ENCODE assay signal across 10 cellular contexts in genomic region chr4:669806-670559, GRCh38. TPM values are rescaled to one million over a fixed set of nuclear protein-coding genes. Genes with fewer than 3 reads are reported as not detected.
DNase-seq lines count a peak whose midpoint lies in the region; ATAC-seq, FAIRE-seq and TF ChIP-seq lines count a peak whose summit lies in the region.
"Not testable (repeated sequence)": the region's sequence is repeated elsewhere in the genome, so short reads cannot be mapped to it uniquely, and the experiment has no call there.
"Had no signal": no experiment of that assay in that cellular context is flagged by ENCODE, and none has a peak within 500 bp of the region (broad histone marks: within the 10 kb centered on the region; RNA-seq: fewer than 3 reads in every experiment).

No MANE protein-coding gene starts in this region.

- H3K36me3 ChIP-seq in WERI-Rb-1 = peaks cover 33% of the 10 kb centered on the region
- H3K36me3 ChIP-seq in K562 (ENCODE audit: control insufficient read depth, insufficient read depth, low read length) = peaks cover 32% of the 10 kb centered on the region
- H3K36me3 ChIP-seq in transverse colon = peaks cover 0 to 14% (median 6%) of the 10 kb centered on the region in 4 donors

- peaks cover 34% of the 10 kb centered on the region for H3K36me3 Mint-ChIP-seq in CD4-positive, alpha-beta T cell (ENCODE audit: low read depth)
- H3K36me3 Mint-ChIP-seq in neural crest cell (ENCODE audit: low read depth) = not testable (repeated sequence)

- not testable (repeated sequence) for ATAC-seq in CD4-positive, alpha-beta T cell (ENCODE audit: poor library complexity); K562; left ventricle myocardium superior

- not testable (repeated sequence) for FAIRE-seq in K562 (lab: Jason Lieb, UNC)

- TF ChIP-seq POLR2A in K562 (conservative IDR thresholded peaks at IDR 0.05) (peak; percentile 59; the same call in 1 of the 2 replicates), transverse colon (IDR thresholded peaks at IDR 0.05) (peak; percentile 21)

- not testable (repeated sequence) for TF ChIP-seq EP300 in K562 (IDR thresholded peaks at IDR 0.05; ENCODE audit: low read length); transverse colon (IDR thresholded peaks at IDR 0.05; ENCODE audit: low read depth)

- H3K4me1 ChIP-seq in K562 (replicated peaks in 1 of 2; ENCODE audit: control insufficient read depth in 2 of 2, insufficient read depth in 2 of 2, low read length in 2 of 2) (peaks cover 4 to 35% of the 10 kb centered on the region in 2 experiments; a peak in 4 of 5 replicates), transverse colon (peaks cover 9 to 13% (median 11%) of the 10 kb centered on the region in 4 donors)

- H3K4me1 Mint-ChIP-seq in CD4-positive, alpha-beta T cell (ENCODE audit: low read depth); neural crest cell: not testable (repeated sequence)

- not testable (repeated sequence) for BruUV-seq in K562 (replicated peaks; lab: Mats Ljungman, UMichigan)

- not testable (repeated sequence) for H2AFZ ChIP-seq in K562 (ENCODE audit: low read depth, low read length)

- not testable (repeated sequence) for H3K9ac ChIP-seq in K562 (ENCODE audit: insufficient read depth in 1 of 2, low read depth in 2 of 2, low read length in 2 of 2)

- H3K4me2 ChIP-seq in K562 (ENCODE audit: insufficient read depth, low read length) = not testable (repeated sequence)

- in situ Hi-C loops in K562 (cut with MboI); transverse colon (cut with MboI; ENCODE audit: low pct_ligation_motif_present in 1 of 4, low pct_unique_long_range_greater_than_20kb in 1 of 4, low sequenced_read_pairs in 3 of 4): not testable (repeated sequence)

- not testable (repeated sequence) for TF ChIP-seq RAD21 in K562 (CRISPR knock-in tag; conservative IDR thresholded peaks at IDR 0.05 in 1 of 2, IDR thresholded peaks at IDR 0.05 in 1 of 2)

- not testable (repeated sequence) for H3K27me3 Mint-ChIP-seq in CD4-positive, alpha-beta T cell; neural crest cell (ENCODE audit: low read depth)

- not testable (repeated sequence) for H3K9me1 ChIP-seq in K562 (ENCODE audit: control insufficient read depth, insufficient read depth, low read length)

- H3K79me2 ChIP-seq in K562 (ENCODE audit: control insufficient read depth, insufficient read depth, low read length) = peaks cover 18% of the 10 kb centered on the region

- H3K4me3 ChIP-seq in WERI-Rb-1 (ENCODE audit: low read depth, low read length); K562; transverse colon: not testable (repeated sequence)

- not testable (repeated sequence) for H4K20me1 ChIP-seq in K562 (replicated peaks; ENCODE audit: control insufficient read depth, insufficient read depth, low read length)

- not testable (repeated sequence) for TF ChIP-seq CTCF in CD4-positive, alpha-beta T cell (IDR thresholded peaks at IDR 0.05); WERI-Rb-1 (IDR thresholded peaks at IDR 0.05; ENCODE audit: low read depth, low read length); K562 (IDR thresholded peaks at IDR 0.05 in 2 of 3, conservative IDR thresholded peaks at IDR 0.05 in 1 of 3; ENCODE audit: insufficient read depth in 2 of 3, low read depth in 1 of 3, low read length in 3 of 3); neural crest cell (conservative IDR thresholded peaks at IDR 0.05); transverse colon (IDR thresholded peaks at IDR 0.05)

- H3K27ac ChIP-seq in CD4-positive, alpha-beta T cell (ENCODE audit: low read depth, low read length); K562 (ENCODE audit: extremely low read depth, low read depth, low read length); transverse colon: not testable (repeated sequence)
- 0 out of 2 replicates have a peak overlapping the region, but pooled peaks have one; percentile 18 for H3K27ac ChIP-seq in WERI-Rb-1

- CTCF ChIA-PET in CD4-positive, alpha-beta T cell (lab: Charles Lee); K562 (lab: Yijun Ruan, JAX; ENCODE audit: low intra/inter-chr PET ratio): not testable (repeated sequence)

- intact Hi-C loops in CD4-positive, alpha-beta T cell (cut with DNase I, micrococcal nuclease) = loop anchor here (5.0 to 10.0 kb wide), 5 partner anchors 168 to 1335 kb away; partner anchors contain the start of genes GAK (in 1 of the 2), IDUA (in 1 of the 2), NELFA (in 1 of the 2) and TMEM175 (in 1 of the 2)
- intact Hi-C loops in K562 (cut with micrococcal nuclease); left ventricle myocardium superior (cut with micrococcal nuclease); transverse colon (cut with DNase I; ENCODE audit: low total_unique reads): not testable (repeated sequence)

- H3K27me3 ChIP-seq in CD4-positive, alpha-beta T cell (ENCODE audit: control insufficient read depth, insufficient read depth, low read length); WERI-Rb-1 (ENCODE audit: insufficient read depth, low read depth, severe bottlenecking); transverse colon: not testable (repeated sequence)
- H3K27me3 ChIP-seq in K562 (ENCODE audit: control insufficient read depth in 2 of 2, insufficient read depth in 2 of 2, low read length in 2 of 2) = peaks cover 6 to 17% of the 10 kb centered on the region in 2 experiments; a peak in 3 of 5 replicates

- 80% methylated on average over 8 of the region's 11 CpGs for WGBS in K562 (ENCODE audit: insufficient coverage, low coverage, missing lambda C conversion rate)
- 87% methylated on average over 11 of the region's 11 CpGs; no CpG with 5 or more reads in 1 of the 2 donors for WGBS in transverse colon (ENCODE audit: low coverage in 1 of 2), 2 donors

- peak overlapping the region; percentile 38 for H3K4me3 Mint-ChIP-seq in CD4-positive, alpha-beta T cell
- H3K4me3 Mint-ChIP-seq in neural crest cell = peak overlapping the region; percentile 73

- DNase-seq in CD4-positive, alpha-beta T cell; K562 (ENCODE audit: extremely low read depth in 1 of 4, low spot score in 3 of 4); neural crest cell (ENCODE audit: low read depth, low spot score); transverse colon: not testable (repeated sequence)
- DNase-seq in NCI-H82 (lab: John Stamatoyannopoulos, UW) (peak; percentile 79), WERI-Rb-1 (peak; percentile 92), left ventricle myocardium superior (peak; percentile 19)

- H3K9me3 ChIP-seq in CD4-positive, alpha-beta T cell (ENCODE audit: control insufficient read depth, low read length); WERI-Rb-1 (ENCODE audit: severe bottlenecking); K562 (replicated peaks; ENCODE audit: control insufficient read depth, insufficient read depth, low read depth, low read length); transverse colon: not testable (repeated sequence)

- H3K27ac Mint-ChIP-seq in CD4-positive, alpha-beta T cell; neural crest cell (ENCODE audit: unreplicated experiment): not testable (repeated sequence)

- H3K9me3 Mint-ChIP-seq in CD4-positive, alpha-beta T cell; neural crest cell: not testable (repeated sequence)

- POLR2A ChIA-PET in CD4-positive, alpha-beta T cell (lab: Charles Lee); K562 (lab: Yijun Ruan, JAX): not testable (repeated sequence)

RNA-seq across cellular contexts. Expression of gene ATP5ME, which starts 4.1 kb away (rescaled TPM):
- 100 to 1,000 TPM; 109 to 126 TPM for total RNA-seq in CD4-positive, alpha-beta T cell
- total RNA-seq in K562 (2011; cell fraction: chromatin; rRNA removed; ENCODE audit: low replicate concordance) = 72.8 and 88.6 TPM in 2 replicates
- total RNA-seq in K562 (2011; cell fraction: nucleolus; rRNA removed) = 122 and 189 TPM in 2 replicates
- 125 and 130 TPM in 2 replicates for total RNA-seq in K562 (2011; cell fraction: nucleoplasm; rRNA removed)
- 746 and 978 TPM in 2 replicates for total RNA-seq in K562 (2014; rRNA removed)
- total RNA-seq in K562 (2014; rRNA removed; fragmentation: Illumina TruSeq; extraction: Trizol) = 839 and 887 TPM in 2 replicates
- total RNA-seq in K562 (2015; rRNA removed; fragmentation: Illumina TruSeq; extraction: Trizol) = 914 and 930 TPM in 2 replicates
- 509 and 535 TPM in 2 replicates for total RNA-seq in K562 (2021)
- polyA plus RNA-seq in K562 (2011; rRNA removed) = 573 and 595 TPM in 2 replicates
- 589 and 678 TPM in 2 replicates for polyA plus RNA-seq in K562 (2011; cell fraction: cytosol; rRNA removed)
- polyA plus RNA-seq in K562 (2011; cell fraction: nucleus; rRNA removed) = 222 and 265 TPM in 2 replicates
- polyA plus RNA-seq in K562 (2012) = 689 and 2,439 TPM in 2 replicates
- 632 and 822 TPM in 2 replicates for polyA plus RNA-seq in K562 (2014; fragmentation: Illumina TruSeq; extraction: Trizol)
- 1,000 to 10,000 TPM; 2,400 to 2,480 TPM for polyA plus RNA-seq in K562 (2014; fragmentation: Nextera tagmentation; extraction: Ambion mirVana)
- polyA plus RNA-seq in K562 (2014; rRNA removed) = 987 and 1,053 TPM in 2 replicates
- 147 and 173 TPM in 2 replicates for polyA minus RNA-seq in K562 (2011; rRNA and poly(A)+ RNA removed)
- polyA minus RNA-seq in K562 (2011; cell fraction: cytosol; rRNA and poly(A)+ RNA removed) = 96.7 and 103 TPM in 2 replicates
- polyA minus RNA-seq in K562 (2011; cell fraction: nucleus; rRNA and poly(A)+ RNA removed) = 41.5 and 69.1 TPM in 2 replicates
- total RNA-seq in left ventricle myocardium superior = 1,128 TPM
- 278 and 281 TPM in 2 replicates for total RNA-seq in neural crest cell
- total RNA-seq in transverse colon = 100 to 1,000 TPM in 2 of 4 donors, 10 to 100 TPM in 1, not detected in 1; 52.0 to 152 (median 148) TPM

RNA-seq across cellular contexts. Expression of gene MYL5, which starts 4.4 kb away (rescaled TPM):
- total RNA-seq in CD4-positive, alpha-beta T cell = 10 to 100 TPM; 25.3 to 29.2 TPM
- 13.3 and 32.0 TPM in 2 replicates for total RNA-seq in K562 (2011; cell fraction: chromatin; rRNA removed; ENCODE audit: low replicate concordance)
- total RNA-seq in K562 (2011; cell fraction: nucleolus; rRNA removed) = 19.7 and 19.9 TPM in 2 replicates
- 9.6 and 13.4 TPM in 2 replicates for total RNA-seq in K562 (2011; cell fraction: nucleoplasm; rRNA removed)
- 4.9 and 6.2 TPM in 2 replicates for total RNA-seq in K562 (2014; rRNA removed)
- total RNA-seq in K562 (2014; rRNA removed; fragmentation: Illumina TruSeq; extraction: Trizol) = 2.6 and 3.1 TPM in 2 replicates
- 5.1 and 5.9 TPM in 2 replicates for total RNA-seq in K562 (2015; rRNA removed; fragmentation: Illumina TruSeq; extraction: Trizol)
- total RNA-seq in K562 (2021) = 9.1 and 10.0 TPM in 2 replicates
- 3.8 and 4.1 TPM in 2 replicates for polyA plus RNA-seq in K562 (2011; rRNA removed)
- 2.8 TPM in 2 replicates for polyA plus RNA-seq in K562 (2011; cell fraction: cytosol; rRNA removed)
- 18.2 and 29.5 TPM in 2 replicates for polyA plus RNA-seq in K562 (2011; cell fraction: nucleus; rRNA removed)
- polyA plus RNA-seq in K562 (2012) = 9.3 and 13.7 TPM in 2 replicates
- polyA plus RNA-seq in K562 (2014; fragmentation: Illumina TruSeq; extraction: Trizol) = 3.4 and 5.5 TPM in 2 replicates
- polyA plus RNA-seq in K562 (2014; fragmentation: Nextera tagmentation; extraction: Ambion mirVana) = 1 to 10 TPM; 1.4 TPM
- polyA plus RNA-seq in K562 (2014; rRNA removed) = 6.0 and 6.9 TPM in 2 replicates
- polyA minus RNA-seq in K562 (2011; rRNA and poly(A)+ RNA removed) = 3.1 and 4.0 TPM in 2 replicates
- polyA minus RNA-seq in K562 (2011; cell fraction: cytosol; rRNA and poly(A)+ RNA removed) = 0.76 and 1.5 TPM in 2 replicates
- 11.0 and 13.6 TPM in 2 replicates for polyA minus RNA-seq in K562 (2011; cell fraction: nucleus; rRNA and poly(A)+ RNA removed)
- total RNA-seq in left ventricle myocardium superior = 2.7 TPM
- total RNA-seq in neural crest cell = 10.6 and 10.8 TPM in 2 replicates
- 100 to 1,000 TPM in 1 of 4 donors, 10 to 100 TPM in 3; 20.3 to 199 (median 33.4) TPM for total RNA-seq in transverse colon

RNA-seq across cellular contexts. Expression of gene SLC49A3, which starts 19.0 kb away (rescaled TPM):
- under 1 TPM; 0.22 to 0.91 TPM for total RNA-seq in CD4-positive, alpha-beta T cell
- not detected in 2 replicates for total RNA-seq in K562 (2011; cell fraction: chromatin; rRNA removed; ENCODE audit: low replicate concordance)
- total RNA-seq in K562 (2011; cell fraction: nucleolus; rRNA removed) = 0.39 TPM in 1 of 2 replicates, not detected in the other
- total RNA-seq in K562 (2011; cell fraction: nucleoplasm; rRNA removed) = 0.61 TPM in 1 of 2 replicates, not detected in the other
- not detected in 2 replicates for total RNA-seq in K562 (2014; rRNA removed)
- total RNA-seq in K562 (2014; rRNA removed; fragmentation: Illumina TruSeq; extraction: Trizol) = not detected in 2 replicates
- total RNA-seq in K562 (2015; rRNA removed; fragmentation: Illumina TruSeq; extraction: Trizol) = not detected in 2 replicates
- 0.24 and 0.29 TPM in 2 replicates for total RNA-seq in K562 (2021)
- polyA plus RNA-seq in K562 (2011; rRNA removed) = not detected in 2 replicates
- 0.03 and 0.22 TPM in 2 replicates for polyA plus RNA-seq in K562 (2011; cell fraction: cytosol; rRNA removed)
- polyA plus RNA-seq in K562 (2011; cell fraction: nucleus; rRNA removed) = 0.25 and 0.55 TPM in 2 replicates
- polyA plus RNA-seq in K562 (2012) = 0.21 and 0.30 TPM in 2 replicates
- not detected in 2 replicates for polyA plus RNA-seq in K562 (2014; fragmentation: Illumina TruSeq; extraction: Trizol)
- not detected for polyA plus RNA-seq in K562 (2014; fragmentation: Nextera tagmentation; extraction: Ambion mirVana)
- polyA plus RNA-seq in K562 (2014; rRNA removed) = 0.18 and 0.41 TPM in 2 replicates
- not detected in 2 replicates for polyA minus RNA-seq in K562 (2011; rRNA and poly(A)+ RNA removed)
- polyA minus RNA-seq in K562 (2011; cell fraction: cytosol; rRNA and poly(A)+ RNA removed) = not detected in 2 replicates
- not detected in 2 replicates for polyA minus RNA-seq in K562 (2011; cell fraction: nucleus; rRNA and poly(A)+ RNA removed)
- total RNA-seq in left ventricle myocardium superior = 12.6 TPM
- total RNA-seq in neural crest cell = 0.77 and 0.91 TPM in 2 replicates
- 10 to 100 TPM in 2 of 4 donors, 1 to 10 TPM in 2; 1.2 to 17.6 (median 9.2) TPM for total RNA-seq in transverse colon
- total RNA-seq: H4 had no signal

RNA-seq across cellular contexts. Expression of gene PCGF3, which starts 35.6 kb away (rescaled TPM):
- 10 to 100 TPM; 45.1 to 48.6 TPM for total RNA-seq in CD4-positive, alpha-beta T cell
- total RNA-seq in K562 (2011; cell fraction: chromatin; rRNA removed; ENCODE audit: low replicate concordance) = 122 and 175 TPM in 2 replicates
- total RNA-seq in K562 (2011; cell fraction: nucleolus; rRNA removed) = 123 and 128 TPM in 2 replicates
- total RNA-seq in K562 (2011; cell fraction: nucleoplasm; rRNA removed) = 119 and 129 TPM in 2 replicates
- 31.3 and 39.9 TPM in 2 replicates for total RNA-seq in K562 (2014; rRNA removed)
- 13.3 and 14.7 TPM in 2 replicates for total RNA-seq in K562 (2014; rRNA removed; fragmentation: Illumina TruSeq; extraction: Trizol)
- 19.1 and 20.3 TPM in 2 replicates for total RNA-seq in K562 (2015; rRNA removed; fragmentation: Illumina TruSeq; extraction: Trizol)
- total RNA-seq in K562 (2021) = 39.6 and 46.1 TPM in 2 replicates
- 37.2 and 42.2 TPM in 2 replicates for polyA plus RNA-seq in K562 (2011; rRNA removed)
- 35.7 and 39.0 TPM in 2 replicates for polyA plus RNA-seq in K562 (2011; cell fraction: cytosol; rRNA removed)
- polyA plus RNA-seq in K562 (2011; cell fraction: nucleus; rRNA removed) = 197 and 242 TPM in 2 replicates
- 22.9 and 34.4 TPM in 2 replicates for polyA plus RNA-seq in K562 (2012)
- polyA plus RNA-seq in K562 (2014; fragmentation: Illumina TruSeq; extraction: Trizol) = 18.9 and 20.4 TPM in 2 replicates
- polyA plus RNA-seq in K562 (2014; fragmentation: Nextera tagmentation; extraction: Ambion mirVana) = 1 to 10 TPM; 2.6 to 4.3 TPM
- polyA plus RNA-seq in K562 (2014; rRNA removed) = 40.1 and 40.2 TPM in 2 replicates
- 25.9 and 30.6 TPM in 2 replicates for polyA minus RNA-seq in K562 (2011; rRNA and poly(A)+ RNA removed)
- 22.7 and 34.9 TPM in 2 replicates for polyA minus RNA-seq in K562 (2011; cell fraction: cytosol; rRNA and poly(A)+ RNA removed)
- polyA minus RNA-seq in K562 (2011; cell fraction: nucleus; rRNA and poly(A)+ RNA removed) = 74.0 and 79.4 TPM in 2 replicates
- total RNA-seq in left ventricle myocardium superior = 20.9 TPM
- total RNA-seq in neural crest cell = 58.5 and 61.2 TPM in 2 replicates
- 100 to 1,000 TPM in 2 of 4 donors, 10 to 100 TPM in 2; 56.5 to 256 (median 97.2) TPM for total RNA-seq in transverse colon

RNA-seq across cellular contexts. Expression of gene PDE6B, which starts 44.6 kb away (rescaled TPM):
- 10 to 100 TPM; 11.4 to 12.4 TPM for total RNA-seq in CD4-positive, alpha-beta T cell
- 0.30 TPM in 1 of 2 replicates, not detected in the other for total RNA-seq in K562 (2011; cell fraction: chromatin; rRNA removed; ENCODE audit: low replicate concordance)
- not detected in 2 replicates for total RNA-seq in K562 (2011; cell fraction: nucleolus; rRNA removed)
- not detected in 2 replicates for total RNA-seq in K562 (2011; cell fraction: nucleoplasm; rRNA removed)
- not detected in 2 replicates for total RNA-seq in K562 (2014; rRNA removed)
- not detected in 2 replicates for total RNA-seq in K562 (2014; rRNA removed; fragmentation: Illumina TruSeq; extraction: Trizol)
- not detected in 2 replicates for total RNA-seq in K562 (2015; rRNA removed; fragmentation: Illumina TruSeq; extraction: Trizol)
- not detected in 2 replicates for total RNA-seq in K562 (2021)
- not detected in 2 replicates for polyA plus RNA-seq in K562 (2011; rRNA removed)
- 0.04 TPM in 1 of 2 replicates, not detected in the other for polyA plus RNA-seq in K562 (2011; cell fraction: cytosol; rRNA removed)
- not detected in 2 replicates for polyA plus RNA-seq in K562 (2011; cell fraction: nucleus; rRNA removed)
- polyA plus RNA-seq in K562 (2012) = 0.07 and 0.10 TPM in 2 replicates
- not detected in 2 replicates for polyA plus RNA-seq in K562 (2014; fragmentation: Illumina TruSeq; extraction: Trizol)
- polyA plus RNA-seq in K562 (2014; fragmentation: Nextera tagmentation; extraction: Ambion mirVana) = under 1 TPM in 1 of 2 experiments, not detected in 1; 0.04 TPM
- not detected in 2 replicates for polyA plus RNA-seq in K562 (2014; rRNA removed)
- polyA minus RNA-seq in K562 (2011; rRNA and poly(A)+ RNA removed) = 0.07 TPM in 1 of 2 replicates, not detected in the other
- not detected in 2 replicates for polyA minus RNA-seq in K562 (2011; cell fraction: cytosol; rRNA and poly(A)+ RNA removed)
- not detected in 2 replicates for polyA minus RNA-seq in K562 (2011; cell fraction: nucleus; rRNA and poly(A)+ RNA removed)
- total RNA-seq in left ventricle myocardium superior = 2.1 TPM
- total RNA-seq in neural crest cell = 3.4 and 4.1 TPM in 2 replicates
- total RNA-seq in transverse colon = 1 to 10 TPM in 1 of 4 donors, under 1 TPM in 2, not detected in 1; 0.60 to 2.5 (median 0.95) TPM
- total RNA-seq: Caco-2, H4 had no signal
- polyA plus RNA-seq: A549 had no signal
